In the genomic region with DNA sequence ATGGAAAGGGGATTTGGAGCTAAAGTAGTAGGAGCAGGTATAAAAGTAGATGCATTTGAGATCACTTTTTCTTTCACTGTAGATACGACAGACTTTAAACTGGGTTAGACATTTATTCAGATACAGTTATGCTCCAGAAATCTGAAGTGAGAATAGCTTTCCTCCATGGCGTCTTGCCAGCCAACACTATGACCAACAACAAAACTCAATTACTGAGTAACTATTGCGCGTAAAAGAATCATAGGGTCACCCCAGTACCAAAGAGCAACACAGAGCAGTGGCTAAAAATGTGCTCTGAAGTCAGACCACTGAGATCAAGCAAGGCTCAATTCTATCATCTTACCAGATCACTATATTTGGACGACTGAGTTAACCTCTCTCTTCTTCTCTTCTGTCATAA, we compare ENCODE assay signal across 16 cellular contexts.
DNase-seq lines count a peak whose midpoint lies in the region; ATAC-seq and TF ChIP-seq lines count a peak whose summit lies in the region.
"Had no signal": no experiment of that assay in that cellular context is flagged by ENCODE, and none has a peak within 500 bp of the region (broad histone marks: within the 10 kb centered on the region; RNA-seq: fewer than 3 reads in every experiment).

No MANE protein-coding gene starts in this region.

- H3K9ac ChIP-seq in OCI-LY3 (ENCODE audit: low read length) (peak overlapping the region; percentile 98), colonic mucosa (ENCODE audit: low read depth in 2 of 2, low read length in 2 of 2) (no peak overlapping the region)
- H3K9ac ChIP-seq: BLaER1 treated with 17β-estradiol and CSF1 and Interleukin-3, amounts not matched to agents 10 nM and 100 nM had no signal

- H3K9me3 ChIP-seq in OCI-LY3 (ENCODE audit: insufficient read depth, low read length) (no peaks in the 10 kb centered on the region), colonic mucosa (no peaks in the 10 kb centered on the region)
- H3K9me3 ChIP-seq: BLaER1 treated with 17β-estradiol and CSF1 and Interleukin-3, amounts not matched to agents 10 nM and 100 nM had no signal

- peak overlapping the region; percentile 71 for H3K4me2 ChIP-seq in OCI-LY3 (ENCODE audit: low read length)
- H3K4me2 ChIP-seq: A549 had no signal

- DNase-seq in kidney glomerular epithelial cell (lab: John Stamatoyannopoulos, UW) (peak; percentile 44), renal cortical epithelial cell (ENCODE audit: low read depth) (peak; percentile 69), colonic mucosa (no peak)
- no peak for DNase-seq in stimulated activated naive CD4-positive, alpha-beta T cell (lab: John Stamatoyannopoulos, UW)
- DNase-seq: Calu3; CD8-positive, alpha-beta T cell; DMS79 treated with DMSO at 0.1 percent for 48 hours; GF-D8; H9 had no signal

- H3K79me2 ChIP-seq in ACC112 (ENCODE audit: control insufficient read depth, insufficient read depth, low read length, unreplicated experiment) (no peaks in the 10 kb centered on the region), OCI-LY3 (ENCODE audit: low read length) (no peaks in the 10 kb centered on the region)

- no peak overlapping the region for H3K27ac ChIP-seq in ACC112 (ENCODE audit: low read depth, low read length)
- H3K27ac ChIP-seq in OCI-LY3 (ENCODE audit: low read length), result peak overlapping the region; percentile 100
- no peak overlapping the region for H3K27ac ChIP-seq in colonic mucosa
- H3K27ac ChIP-seq: 22Rv1; A549; BLaER1 treated with 17β-estradiol and CSF1 and Interleukin-3, amounts not matched to agents 10 nM and 100 nM; HL-60 had no signal

- no peak overlapping the region for H3K4me3 ChIP-seq in ACC112 (ENCODE audit: low read depth, low read length)
- peak overlapping the region; percentile 46 for H3K4me3 ChIP-seq in OCI-LY3 (ENCODE audit: low read length)
- no peak overlapping the region for H3K4me3 ChIP-seq in colonic mucosa
- H3K4me3 ChIP-seq: A549; BLaER1 treated with 17β-estradiol and CSF1 and Interleukin-3, amounts not matched to agents 10 nM and 100 nM had no signal

- TF ChIP-seq CTCF in OCI-LY3 (IDR thresholded peaks at IDR 0.05; ENCODE audit: low read depth, low read length), result no peak
- TF ChIP-seq CTCF in colonic mucosa (IDR thresholded peaks at IDR 0.05), result no peak

- H3K27me3 ChIP-seq in ACC112 (ENCODE audit: insufficient read depth, low read length), result no peaks in the 10 kb centered on the region
- no peaks in the 10 kb centered on the region for H3K27me3 ChIP-seq in OCI-LY3 (ENCODE audit: low read depth, low read length)
- H3K27me3 ChIP-seq in colonic mucosa, result no peaks in the 10 kb centered on the region
- H3K27me3 ChIP-seq: BLaER1 treated with 17β-estradiol and CSF1 and Interleukin-3, amounts not matched to agents 10 nM and 100 nM had no signal

- no peaks in the 10 kb centered on the region for H3K4me1 ChIP-seq in ACC112 (ENCODE audit: control insufficient read depth, insufficient read depth, low read length, unreplicated experiment)
- peaks cover 97% of the 10 kb centered on the region for H3K4me1 ChIP-seq in OCI-LY3 (ENCODE audit: low read length)
- no peaks in the 10 kb centered on the region for H3K4me1 ChIP-seq in colonic mucosa
- H3K4me1 ChIP-seq: A549; BLaER1 treated with 17β-estradiol and CSF1 and Interleukin-3, amounts not matched to agents 10 nM and 100 nM had no signal

- no peaks in the 10 kb centered on the region for H4K20me1 ChIP-seq in OCI-LY3 (ENCODE audit: insufficient read depth, low read length)
- H4K20me1 ChIP-seq: BLaER1 treated with 17β-estradiol and CSF1 and Interleukin-3, amounts not matched to agents 10 nM and 100 nM had no signal

- no peak for ATAC-seq in HG03442 (IDR thresholded peaks at IDR 0.05; ENCODE audit: unreplicated experiment)
- ATAC-seq: A549; CD8-positive, alpha-beta T cell had no signal

- H2AFZ ChIP-seq in ACC112 (ENCODE audit: low read length, unreplicated experiment) (peak overlapping the region; percentile 23), OCI-LY3 (ENCODE audit: low read depth, low read length) (no peak overlapping the region; the same call in 1 of the 2 replicates)

- H3K36me3 ChIP-seq in ACC112 (ENCODE audit: insufficient read depth, low read length), result no peaks in the 10 kb centered on the region
- no peaks in the 10 kb centered on the region for H3K36me3 ChIP-seq in OCI-LY3 (replicated peaks; ENCODE audit: low read depth, low read length)
- no peaks in the 10 kb centered on the region for H3K36me3 ChIP-seq in colonic mucosa
- H3K36me3 ChIP-seq: BLaER1 treated with 17β-estradiol and CSF1 and Interleukin-3, amounts not matched to agents 10 nM and 100 nM had no signal

- intact Hi-C loops in colonic mucosa (cut with DNase I), result no loop called here

Comparison
In these comparisons a context has a peak if more than half of its experiments do, and no peak if none do; other contexts are left out.
1. DNase-seq: peak in kidney glomerular epithelial cell (single experiment) and renal cortical epithelial cell (single experiment); none in colonic mucosa (single experiment) and stimulated activated naive CD4-positive, alpha-beta T cell (0 of 6).